ENCODE assay signal across 28 cellular contexts in the genomic region with DNA sequence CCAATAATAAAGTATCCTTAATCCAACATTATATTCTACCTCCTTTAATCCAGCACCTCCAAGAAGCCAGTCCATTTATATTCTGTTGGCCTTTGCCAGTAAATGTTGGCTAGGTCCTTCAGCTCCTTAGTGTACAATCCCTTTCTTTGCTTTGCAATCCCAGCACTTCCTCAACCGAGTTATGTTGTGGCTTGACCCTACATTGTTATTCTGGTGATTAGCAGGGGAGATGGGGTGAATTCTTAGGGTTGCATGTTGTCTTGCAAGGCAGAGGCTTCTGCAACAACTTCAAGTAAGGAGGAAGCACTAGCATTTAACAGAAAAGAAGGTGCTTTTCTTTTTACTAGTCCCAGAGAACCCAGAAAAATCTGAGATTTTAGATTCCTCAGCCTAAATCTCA.
"Had no signal": no experiment of that assay in that cellular context is flagged by ENCODE, and none has a peak within 500 bp of the region (broad histone marks: within the 10 kb centered on the region; RNA-seq: fewer than 3 reads in every experiment).

No MANE protein-coding gene starts in this region.

- H3K4me3 ChIP-seq: breast epithelium, SJSA1 had no signal

- H3K36me3 Mint-ChIP-seq: activated CD4-positive, alpha-beta memory T cell treated with anti-CD3 and anti-CD28 coated beads for 36 hours; activated naive CD4-positive, alpha-beta T cell treated with anti-CD3 and anti-CD28 coated beads, Interleukin-2, amount 10 ng/mL, durations not matched to agents 7 days and 5 days; activated naive CD8-positive, alpha-beta T cell had no signal

- ATAC-seq: activated naive CD8-positive, alpha-beta T cell treated with anti-CD3 and anti-CD28 coated beads, Interleukin-2, amount 50 U/mL, for 24 hours; Panc1 had no signal

- H3K4me1 Mint-ChIP-seq: activated B cell treated with CpG ODN at 0.5 μM for 24 hours; activated naive CD4-positive, alpha-beta T cell treated with anti-CD3 and anti-CD28 coated beads, Interleukin-2, amount 10 ng/mL, durations not matched to agents 7 days and 5 days had no signal

- H3K27me3 Mint-ChIP-seq: activated B cell treated with CpG ODN at 0.5 μM for 24 hours; activated CD4-positive, alpha-beta memory T cell treated with anti-CD3 and anti-CD28 coated beads for 36 hours; activated naive CD8-positive, alpha-beta T cell; activated naive CD8-positive, alpha-beta T cell treated with anti-CD3 and anti-CD28 coated beads, Interleukin-2, amount 50 U/mL, for 24 hours had no signal

- DNase-seq: activated B cell treated with CpG ODN at 0.5 μM for 24 hours; activated CD4-positive, alpha-beta memory T cell treated with anti-CD3 and anti-CD28 coated beads for 36 hours; activated CD4-positive, alpha-beta T cell treated with anti-CD3 and anti-CD28 coated beads for 4 hours; activated CD4-positive, alpha-beta T cell treated with anti-CD3 and anti-CD28 coated beads, Interleukin-2, amount 50 U/mL, for 1 hour; activated CD4-positive, CD25-positive, alpha-beta regulatory T cell treated with anti-CD3 and anti-CD28 coated beads, Interleukin-2, amount 50 U/mL, for 72 hours; activated CD8-positive, alpha-beta memory T cell treated with anti-CD3 and anti-CD28 coated beads, Interleukin-2, amount 50 U/mL, for 48 hours; activated effector memory CD4-positive, alpha-beta T cell treated with Interleukin-2 at 50 U/mL for 16 hours; activated naive CD4-positive, alpha-beta T cell treated with anti-CD3 and anti-CD28 coated beads, Interleukin-2, amount 10 ng/mL, durations not matched to agents 7 days and 5 days; activated naive CD8-positive, alpha-beta T cell treated with anti-CD3 and anti-CD28 coated beads, Interleukin-2, amount 50 U/mL, for 24 hours; activated T-cell treated with anti-CD3 and anti-CD28 coated beads, Interleukin-2, amount 50 U/mL, for 48 hours; anterior cingulate cortex; MM.1S; NCI-H1092 treated with DMSO at 0.1 percent for 48 hours; NCI-H1417; NCI-H187 treated with DMSO at 0.1 percent for 48 hours; NCI-H2081; NCI-H2227 treated with DMSO at 0.1 percent for 48 hours; NCI-H446; RPMI8226; SHP77 treated with DMSO at 0.1 percent for 48 hours; SK-N-SH had no signal

- H3K27ac Mint-ChIP-seq: activated B cell treated with CpG ODN at 0.5 μM for 24 hours; activated CD4-positive, alpha-beta memory T cell treated with anti-CD3 and anti-CD28 coated beads for 36 hours; activated naive CD4-positive, alpha-beta T cell treated with anti-CD3 and anti-CD28 coated beads, Interleukin-2, amount 10 ng/mL, durations not matched to agents 7 days and 5 days; activated naive CD8-positive, alpha-beta T cell; activated naive CD8-positive, alpha-beta T cell treated with anti-CD3 and anti-CD28 coated beads, Interleukin-2, amount 50 U/mL, for 24 hours; T-helper 1 cell treated with Interleukin-12 subunit alpha and Interleukin-12 subunit beta and Interleukin-4 antibody, amounts not matched to agents 30 μg/mL and 1 μg/mL, for 36 hours had no signal

- H3K4me2 ChIP-seq: KMS-11, SK-N-SH had no signal

- H3K4me1 ChIP-seq: breast epithelium had no signal

- H3K9me3 ChIP-seq: breast epithelium, SJSA1, SK-N-SH had no signal

- H3K27ac ChIP-seq: breast epithelium, KMS-11, SJSA1, VCaP had no signal

- H3K4me3 Mint-ChIP-seq: activated B cell treated with CpG ODN at 0.5 μM for 24 hours; activated CD4-positive, alpha-beta memory T cell treated with anti-CD3 and anti-CD28 coated beads for 36 hours; activated naive CD4-positive, alpha-beta T cell treated with anti-CD3 and anti-CD28 coated beads, Interleukin-2, amount 10 ng/mL, durations not matched to agents 7 days and 5 days; activated naive CD8-positive, alpha-beta T cell; activated naive CD8-positive, alpha-beta T cell treated with anti-CD3 and anti-CD28 coated beads, Interleukin-2, amount 50 U/mL, for 24 hours; T-helper 1 cell treated with Interleukin-12 subunit alpha and Interleukin-12 subunit beta and Interleukin-4 antibody, amounts not matched to agents 30 μg/mL and 1 μg/mL, for 36 hours had no signal
